Comparison of ENCODE assay signal across 1 cellular context in the genomic region with DNA sequence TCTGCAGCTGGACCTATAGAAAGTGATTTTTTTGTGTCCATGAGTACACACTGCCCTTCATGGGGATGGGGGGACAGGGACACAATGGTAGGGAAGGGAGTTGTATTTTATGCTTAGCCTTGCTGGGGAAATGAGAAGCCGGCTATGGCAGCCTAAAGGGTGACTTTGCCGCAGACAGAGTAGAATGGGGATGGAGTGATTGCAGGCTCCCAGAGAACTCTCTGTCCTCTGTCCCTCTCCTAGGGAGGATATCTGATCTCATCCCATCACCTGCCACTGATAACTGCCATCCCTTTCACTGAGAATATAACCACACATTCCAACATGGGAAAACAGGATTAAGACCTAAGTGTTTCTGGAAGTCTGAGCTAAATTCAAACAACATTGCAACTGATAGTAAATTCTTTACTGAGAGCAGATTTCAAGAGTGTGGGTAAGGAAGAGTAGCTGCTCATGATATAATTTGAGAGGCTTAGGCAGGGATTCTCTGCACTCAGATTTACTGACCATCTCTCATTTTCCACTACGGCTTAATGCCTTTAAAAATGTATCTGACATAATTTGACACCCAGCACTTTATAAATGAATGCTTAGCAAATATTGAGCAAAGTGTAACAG.
TF ChIP-seq lines count a peak whose summit lies in the region.

No MANE protein-coding gene starts in this region.

TF ChIP-seq in H1, 55 proteins besides CTCF, POLR2A, EP300 and RAD21:
- TF ChIP-seq RBBP5 (IDR thresholded peaks at IDR 0.05; ENCODE audit: borderline replicate concordance, low read depth, low read length): no peak
- TF ChIP-seq SIN3A (conservative IDR thresholded peaks at IDR 0.05 in 1 of 2, IDR thresholded peaks at IDR 0.05 in 1 of 2; ENCODE audit: low read depth in 1 of 2, low read length in 2 of 2): no peak
- TF ChIP-seq, protein P1, sequence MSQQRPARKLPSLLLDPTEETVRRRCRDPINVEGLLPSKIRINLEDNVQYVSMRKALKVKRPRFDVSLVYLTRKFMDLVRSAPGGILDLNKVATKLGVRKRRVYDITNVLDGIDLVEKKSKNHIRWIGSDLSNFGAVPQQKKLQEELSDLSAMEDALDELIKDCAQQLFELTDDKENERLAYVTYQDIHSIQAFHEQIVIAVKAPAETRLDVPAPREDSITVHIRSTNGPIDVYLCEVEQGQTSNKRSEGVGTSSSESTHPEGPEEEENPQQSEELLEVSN (IDR thresholded peaks at IDR 0.05): no peak
- TF ChIP-seq EZH2 (IDR thresholded peaks at IDR 0.05; ENCODE audit: low read depth, low read length, severe bottlenecking): no peak
- TF ChIP-seq, protein P2, sequence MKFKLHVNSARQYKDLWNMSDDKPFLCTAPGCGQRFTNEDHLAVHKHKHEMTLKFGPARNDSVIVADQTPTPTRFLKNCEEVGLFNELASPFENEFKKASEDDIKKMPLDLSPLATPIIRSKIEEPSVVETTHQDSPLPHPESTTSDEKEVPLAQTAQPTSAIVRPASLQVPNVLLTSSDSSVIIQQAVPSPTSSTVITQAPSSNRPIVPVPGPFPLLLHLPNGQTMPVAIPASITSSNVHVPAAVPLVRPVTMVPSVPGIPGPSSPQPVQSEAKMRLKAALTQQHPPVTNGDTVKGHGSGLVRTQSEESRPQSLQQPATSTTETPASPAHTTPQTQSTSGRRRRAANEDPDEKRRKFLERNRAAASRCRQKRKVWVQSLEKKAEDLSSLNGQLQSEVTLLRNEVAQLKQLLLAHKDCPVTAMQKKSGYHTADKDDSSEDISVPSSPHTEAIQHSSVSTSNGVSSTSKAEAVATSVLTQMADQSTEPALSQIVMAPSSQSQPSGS (IDR thresholded peaks at IDR 0.05; ENCODE audit: low read length): no peak
- TF ChIP-seq POU5F1 (IDR thresholded peaks at IDR 0.05; ENCODE audit: low read depth, low read length): no peak
- TF ChIP-seq NANOG (IDR thresholded peaks at IDR 0.05; ENCODE audit: insufficient read depth, low read depth, low read length, poor library complexity, severe bottlenecking): no peak
- TF ChIP-seq SRF (IDR thresholded peaks at IDR 0.05; ENCODE audit: low read depth, low read length): no peak
- TF ChIP-seq CHD1 (IDR thresholded peaks at IDR 0.05; ENCODE audit: low read depth, low read length): no peak
- no peak for TF ChIP-seq CTBP2 (IDR thresholded peaks at IDR 0.05; ENCODE audit: borderline replicate concordance, insufficient read depth, insufficient read length, low read length)
- no peak for TF ChIP-seq FOSL1 (IDR thresholded peaks at IDR 0.05; ENCODE audit: insufficient read depth, low read depth, low read length)
